In genomic region chr1:24910751-24911650, GRCh38 we compare ENCODE assay signal across 8 cellular contexts. TPM values are rescaled to one million over a fixed set of nuclear protein-coding genes. Genes with fewer than 3 reads are reported as not detected.
DNase-seq lines count a peak whose midpoint lies in the region; ATAC-seq and TF ChIP-seq lines count a peak whose summit lies in the region.

No MANE protein-coding gene starts in this region.

- H3K27ac Mint-ChIP-seq in activated naive CD4-positive, alpha-beta T cell treated with anti-CD3 and anti-CD28 coated beads, Interleukin-2, amount 50 U/mL, for 72 hours, result peak overlapping the region; percentile 85 to 86
- H3K27ac Mint-ChIP-seq in nephron progenitor cell, result no peak overlapping the region

- peak overlapping the region; percentile 36 for H3K4me3 Mint-ChIP-seq in nephron progenitor cell

- ATAC-seq in activated naive CD4-positive, alpha-beta T cell treated with anti-CD3 and anti-CD28 coated beads, Interleukin-2, amount 50 U/mL, for 72 hours, result peak; percentile 65 to 70
- no peak for ATAC-seq in HG03025 (IDR thresholded peaks at IDR 0.05; ENCODE audit: low FRiP score, unreplicated experiment)

- peak; percentile 69 for DNase-seq in CD1c-positive myeloid dendritic cell (ENCODE audit: extremely low spot score)
- peak; percentile 50 to 82 (median 71) for DNase-seq in T-helper 1 cell
- peak in 1 of 2 donors; percentile 74 for DNase-seq in activated naive CD4-positive, alpha-beta T cell treated with anti-CD3 and anti-CD28 coated beads, Interleukin-2, amount 50 U/mL, for 72 hours (ENCODE audit: low spot score in 2 of 2)
- DNase-seq in nephron progenitor cell, result peak; percentile 4
- DNase-seq in hepatic stellate cell (ENCODE audit: low spot score), result no peak
- no peak for DNase-seq in retina
- no peak for DNase-seq in NCI-H510A (lab: John Stamatoyannopoulos, UW)

- H3K4me1 Mint-ChIP-seq in nephron progenitor cell, result peaks cover 56% of the 10 kb centered on the region

- peaks cover 11% of the 10 kb centered on the region for H3K27me3 Mint-ChIP-seq in nephron progenitor cell (ENCODE audit: low read depth, poor library complexity)

- peaks cover 27 to 38% of the 10 kb centered on the region in 2 donors for H3K36me3 Mint-ChIP-seq in activated naive CD4-positive, alpha-beta T cell treated with anti-CD3 and anti-CD28 coated beads, Interleukin-2, amount 50 U/mL, for 72 hours
- H3K36me3 Mint-ChIP-seq in nephron progenitor cell (ENCODE audit: low read depth), result peaks cover 4% of the 10 kb centered on the region

- H3K9me3 Mint-ChIP-seq in activated naive CD4-positive, alpha-beta T cell treated with anti-CD3 and anti-CD28 coated beads, Interleukin-2, amount 50 U/mL, for 72 hours, result no peaks in the 10 kb centered on the region
- peaks cover 8% of the 10 kb centered on the region for H3K9me3 Mint-ChIP-seq in nephron progenitor cell

- no peak for TF ChIP-seq CTCF in nephron progenitor cell (IDR thresholded peaks at IDR 0.05)

RNA-seq across cellular contexts. Expression of gene RUNX3, which starts 19.1 kb away (rescaled TPM):
- 100 to 1,000 TPM; 119 to 136 TPM for total RNA-seq in activated naive CD4-positive, alpha-beta T cell treated with anti-CD3 and anti-CD28 coated beads, Interleukin-2, amount 50 U/mL, for 72 hours

Comparison
In these comparisons a context has a peak if more than half of its experiments do, and no peak if none do; other contexts are left out.
1. DNase-seq: peak in CD1c-positive myeloid dendritic cell (single experiment), T-helper 1 cell (5 of 5) and nephron progenitor cell (single experiment); none in hepatic stellate cell (single experiment), retina (single experiment) and NCI-H510A (single experiment).